Comparison of ENCODE assay signal across 8 cellular contexts in genomic region chr2:224584111-224584764, GRCh38. TPM values are rescaled to one million over a fixed set of nuclear protein-coding genes. Genes with fewer than 3 reads are reported as not detected.
A peak's percentile ranks its signal among the peaks of the same experiment; 100 is the strongest.
DNase-seq lines count a peak whose midpoint lies in the region; ATAC-seq and TF ChIP-seq lines count a peak whose summit lies in the region.

No MANE protein-coding gene starts in this region.

- TF ChIP-seq CTCF in vagina (IDR thresholded peaks at IDR 0.05): no peak

- H3K27me3 ChIP-seq in CD4-positive, alpha-beta memory T cell (ENCODE audit: insufficient read depth, low read length): no peaks in the 10 kb centered on the region
- no peaks in the 10 kb centered on the region for H3K27me3 ChIP-seq in naive thymus-derived CD4-positive, alpha-beta T cell (ENCODE audit: control insufficient read depth in 2 of 2, insufficient read depth in 2 of 2, low read length in 2 of 2)
- H3K27me3 ChIP-seq in vagina: no peaks in the 10 kb centered on the region

- intact Hi-C loops in CD4-positive, alpha-beta memory T cell (cut with micrococcal nuclease): loop anchor here (1.0 kb wide), 1 partner anchor 9 kb away; no protein-coding TSS in a partner anchor
- intact Hi-C loops in naive thymus-derived CD4-positive, alpha-beta T cell (cut with micrococcal nuclease): loop anchor here (1.0 to 10.0 kb wide), 11 partner anchors 8 to 1927 kb away; partner anchors contain the start of genes ACSL3 (in 1 of the 2), DOCK10 (in 1 of the 2) and FARSB (in 1 of the 2)
- intact Hi-C loops in vagina (cut with DNase I): no loop called here

- CTCF ChIA-PET in CD4-positive, alpha-beta memory T cell (lab: Charles Lee; ENCODE audit: partially characterized antibody): no interaction called here
- CTCF ChIA-PET in naive thymus-derived CD4-positive, alpha-beta T cell (lab: Charles Lee): interaction anchor here (0.8 kb wide), 1 partner anchor 10 kb away, joined by 3 read pairs; no protein-coding TSS in a partner anchor

- H3K4me3 ChIP-seq in CD4-positive, alpha-beta memory T cell (ENCODE audit: low read length in 2 of 2): peak overlapping the region; percentile 68 to 93
- peak overlapping the region; percentile 93 for H3K4me3 ChIP-seq in naive thymus-derived CD4-positive, alpha-beta T cell (ENCODE audit: low read length)
- H3K4me3 ChIP-seq in vagina: peak overlapping the region; percentile 67 to 85

- peaks cover 12 to 26% of the 10 kb centered on the region in 2 donors for H3K36me3 Mint-ChIP-seq in CD4-positive, alpha-beta memory T cell
- H3K36me3 Mint-ChIP-seq in naive thymus-derived CD4-positive, alpha-beta T cell: peaks cover 0 to 15% (median 5%) of the 10 kb centered on the region in 5 donors

- H3K4me1 ChIP-seq in CD4-positive, alpha-beta memory T cell (ENCODE audit: insufficient read depth, low read length): peaks cover 55% of the 10 kb centered on the region
- peaks cover 33 to 40% of the 10 kb centered on the region in 2 donors for H3K4me1 ChIP-seq in naive thymus-derived CD4-positive, alpha-beta T cell (ENCODE audit: control insufficient read depth in 2 of 2, insufficient read depth in 2 of 2, low read length in 2 of 2)
- H3K4me1 ChIP-seq in vagina: peaks cover 46% of the 10 kb centered on the region

- DNase-seq in CD4-positive, alpha-beta memory T cell: peak; percentile 8 to 51 (median 21)
- DNase-seq in LoVo (ENCODE audit: low spot score): peak; percentile 7
- DNase-seq in activated CD8-positive, alpha-beta memory T cell treated with anti-CD3 and anti-CD28 coated beads, Interleukin-2, amount 50 U/mL, for 48 hours: peak; percentile 58
- DNase-seq in fibroblast of gingiva (ENCODE audit: low read depth): peak; percentile 21
- peak in 5 of 9 donors; percentile 25 to 33 (median 28) for DNase-seq in naive thymus-derived CD4-positive, alpha-beta T cell
- no peak for DNase-seq in vagina (ENCODE audit: extremely low spot score in 2 of 2)
- no peak for DNase-seq in SK-N-DZ (ENCODE audit: low spot score)

- H3K4me3 Mint-ChIP-seq in CD4-positive, alpha-beta memory T cell: peak overlapping the region; percentile 93 to 99 (median 97)
- peak overlapping the region; percentile 84 to 100 (median 98) for H3K4me3 Mint-ChIP-seq in naive thymus-derived CD4-positive, alpha-beta T cell

- POLR2A ChIA-PET in CD4-positive, alpha-beta memory T cell (lab: Charles Lee; ENCODE audit: partially characterized antibody): interaction anchor here (0.7 to 3.4 kb wide), 13 partner anchors 9 to 91 kb away, joined by 3 to 30 read pairs (median 3); no protein-coding TSS in a partner anchor
- POLR2A ChIA-PET in naive thymus-derived CD4-positive, alpha-beta T cell (lab: Charles Lee): interaction anchor here (0.7 to 2.0 kb wide), 8 partner anchors 8 to 108 kb away, joined by 3 to 7 read pairs (median 4); no protein-coding TSS in a partner anchor

- peak overlapping the region; percentile 89 to 98 (median 96) for H3K27ac Mint-ChIP-seq in CD4-positive, alpha-beta memory T cell
- peak overlapping the region; percentile 85 to 98 (median 93) for H3K27ac Mint-ChIP-seq in naive thymus-derived CD4-positive, alpha-beta T cell

- no peaks in the 10 kb centered on the region for H3K27me3 Mint-ChIP-seq in CD4-positive, alpha-beta memory T cell
- H3K27me3 Mint-ChIP-seq in naive thymus-derived CD4-positive, alpha-beta T cell: no peaks in the 10 kb centered on the region

- no peaks in the 10 kb centered on the region for H3K9me3 Mint-ChIP-seq in CD4-positive, alpha-beta memory T cell
- peaks cover 0 to 2% (median 0%) of the 10 kb centered on the region in 11 donors for H3K9me3 Mint-ChIP-seq in naive thymus-derived CD4-positive, alpha-beta T cell

- ATAC-seq in GM21423 (IDR thresholded peaks at IDR 0.05; ENCODE audit: unreplicated experiment): peak; percentile 0
- no peak for ATAC-seq in naive thymus-derived CD4-positive, alpha-beta T cell

- H3K4me1 Mint-ChIP-seq in CD4-positive, alpha-beta memory T cell: peaks cover 31 to 61% (median 48%) of the 10 kb centered on the region in 4 donors
- peaks cover 21 to 62% (median 57%) of the 10 kb centered on the region in 7 donors for H3K4me1 Mint-ChIP-seq in naive thymus-derived CD4-positive, alpha-beta T cell

- TF ChIP-seq POLR2A in vagina (IDR thresholded peaks at IDR 0.05): no peak

- no peaks in the 10 kb centered on the region for H3K9me3 ChIP-seq in CD4-positive, alpha-beta memory T cell (ENCODE audit: control insufficient read depth in 1 of 2, low read length in 2 of 2)
- no peaks in the 10 kb centered on the region for H3K9me3 ChIP-seq in naive thymus-derived CD4-positive, alpha-beta T cell (ENCODE audit: control insufficient read depth in 2 of 3, low read length in 3 of 3)
- H3K9me3 ChIP-seq in vagina: no peaks in the 10 kb centered on the region

- H3K36me3 ChIP-seq in CD4-positive, alpha-beta memory T cell (ENCODE audit: insufficient read depth, low read length): no peaks in the 10 kb centered on the region
- no peaks in the 10 kb centered on the region for H3K36me3 ChIP-seq in naive thymus-derived CD4-positive, alpha-beta T cell (ENCODE audit: control insufficient read depth in 2 of 3, insufficient read depth in 3 of 3, low read length in 3 of 3)
- no peaks in the 10 kb centered on the region for H3K36me3 ChIP-seq in vagina

- H3K27ac ChIP-seq in CD4-positive, alpha-beta memory T cell (ENCODE audit: low read depth, low read length): peak overlapping the region; percentile 75
- peak overlapping the region; percentile 92 for H3K27ac ChIP-seq in naive thymus-derived CD4-positive, alpha-beta T cell (ENCODE audit: low read depth, low read length)
- peak overlapping the region; percentile 91 for H3K27ac ChIP-seq in vagina

RNA-seq across cellular contexts. Expression of gene CUL3, which starts 0.9 kb away (rescaled TPM):
- total RNA-seq in CD4-positive, alpha-beta memory T cell: 10 to 100 TPM; 83.4 to 85.3 TPM
- 10 to 100 TPM; 12.4 to 63.2 TPM for polyA plus RNA-seq in CD4-positive, alpha-beta memory T cell
- total RNA-seq in naive thymus-derived CD4-positive, alpha-beta T cell: 10 to 100 TPM; 70.5 to 97.0 (median 87.8) TPM
- polyA plus RNA-seq in naive thymus-derived CD4-positive, alpha-beta T cell: 10 to 100 TPM; 21.4 to 38.2 TPM
- 65.3 TPM for total RNA-seq in vagina
- 45.3 and 64.3 TPM in 2 replicates for polyA plus RNA-seq in SK-N-DZ (2014; cell fraction: cytosol; rRNA removed)
- polyA plus RNA-seq in SK-N-DZ (2014; cell fraction: nucleus; rRNA removed): 26.8 and 33.7 TPM in 2 replicates

Comparison
In these comparisons a context has a peak if more than half of its experiments do, and no peak if none do; other contexts are left out.
1. DNase-seq: peak in CD4-positive, alpha-beta memory T cell (5 of 5), LoVo (single experiment), activated CD8-positive, alpha-beta memory T cell treated with anti-CD3 and anti-CD28 coated beads, Interleukin-2, amount 50 U/mL, for 48 hours (single experiment), fibroblast of gingiva (single experiment) and naive thymus-derived CD4-positive, alpha-beta T cell (5 of 9); none in vagina (0 of 2) and SK-N-DZ (single experiment).
2. Peak in every context shown above with its lines, with median percentiles within 50 percentile points of each other: H3K27ac ChIP-seq and H3K4me3 ChIP-seq.